In the genomic region with DNA sequence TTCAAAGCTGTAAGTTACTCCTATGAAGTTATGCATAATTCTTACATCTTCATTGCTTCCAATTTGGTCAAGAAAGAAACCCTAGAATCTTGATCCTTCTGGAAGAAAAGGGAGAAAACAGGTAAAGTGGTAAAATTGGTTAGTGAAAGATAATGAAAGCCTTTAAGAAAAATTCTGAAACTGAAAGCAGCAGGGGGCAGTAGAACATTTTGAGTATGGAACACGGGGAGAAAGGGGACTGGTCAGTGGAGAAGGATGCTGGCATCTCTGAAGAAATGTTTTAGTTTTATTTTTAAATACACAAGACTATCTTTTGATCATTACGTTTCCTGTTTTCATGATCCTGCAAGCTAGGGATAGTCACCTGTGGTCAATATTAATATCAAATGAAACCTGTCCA, we compare ENCODE assay signal across 14 cellular contexts. TPM values are rescaled to one million over a fixed set of nuclear protein-coding genes. Genes with fewer than 3 reads are reported as not detected.
DNase-seq lines count a peak whose midpoint lies in the region; ATAC-seq and TF ChIP-seq lines count a peak whose summit lies in the region.
"Had no signal": no experiment of that assay in that cellular context is flagged by ENCODE, and none has a peak within 500 bp of the region (broad histone marks: within the 10 kb centered on the region; RNA-seq: fewer than 3 reads in every experiment).

No MANE protein-coding gene starts in this region.

- 30 to 41% (median 32%) methylated on average over 2 of the region's 2 CpGs for WGBS in adrenal gland, 4 donors

- H3K4me3 ChIP-seq in NB4 (ENCODE audit: low read depth, low read length), result no peak overlapping the region
- H3K4me3 ChIP-seq in adrenal gland, result no peak overlapping the region
- H3K4me3 ChIP-seq in kidney epithelial cell (ENCODE audit: low read depth, low read length), result no peak overlapping the region
- H3K4me3 ChIP-seq: esophagus squamous epithelium had no signal

- H3K27me3 Mint-ChIP-seq in activated T-cell treated with anti-CD3 and anti-CD28 coated beads, Interleukin-2, amount 50 U/mL, for 24 hours, result no peaks in the 10 kb centered on the region
- H3K27me3 Mint-ChIP-seq: naive B cell had no signal

- H3K4me3 Mint-ChIP-seq in activated T-cell treated with anti-CD3 and anti-CD28 coated beads, Interleukin-2, amount 50 U/mL, for 24 hours, result no peak overlapping the region
- H3K4me3 Mint-ChIP-seq: naive B cell had no signal

- H3K27ac ChIP-seq in C4-2B (no peak overlapping the region), adrenal gland (no peak overlapping the region)
- H3K27ac ChIP-seq: esophagus squamous epithelium had no signal

- intact Hi-C loops in adrenal gland (cut with DNase I), result no loop called here

- H3K36me3 Mint-ChIP-seq in activated T-cell treated with anti-CD3 and anti-CD28 coated beads, Interleukin-2, amount 50 U/mL, for 24 hours (ENCODE audit: low read depth), result no peaks in the 10 kb centered on the region
- H3K36me3 Mint-ChIP-seq: naive B cell had no signal

- no peak for ATAC-seq in GM21737 (IDR thresholded peaks at IDR 0.05; ENCODE audit: unreplicated experiment)

- no peak for TF ChIP-seq POLR2A in NB4 (IDR thresholded peaks at IDR 0.05; ENCODE audit: extremely low read depth, insufficient read length)
- TF ChIP-seq POLR2A in adrenal gland (IDR thresholded peaks at IDR 0.05), result no peak

- no peaks in the 10 kb centered on the region for H3K4me1 ChIP-seq in adrenal gland (replicated peaks in 1 of 2)
- H3K4me1 ChIP-seq: esophagus squamous epithelium had no signal

- H3K4me1 Mint-ChIP-seq in activated T-cell treated with anti-CD3 and anti-CD28 coated beads, Interleukin-2, amount 50 U/mL, for 24 hours (ENCODE audit: low read depth), result no peaks in the 10 kb centered on the region
- H3K4me1 Mint-ChIP-seq: naive B cell had no signal

- TF ChIP-seq CTCF in C4-2B (conservative IDR thresholded peaks at IDR 0.05) (peak; percentile 22), NB4 (IDR thresholded peaks at IDR 0.05; ENCODE audit: low read depth, low read length) (no peak), adrenal gland (IDR thresholded peaks at IDR 0.05) (peak in 5 of 6 experiments; percentile 16 to 48 (median 38)), kidney epithelial cell (IDR thresholded peaks at IDR 0.05; ENCODE audit: insufficient read depth, low read length, poor library complexity, severe bottlenecking) (peak; percentile 36)

- H3K27me3 ChIP-seq in adrenal gland, result no peaks in the 10 kb centered on the region
- H3K27me3 ChIP-seq in kidney epithelial cell (ENCODE audit: control insufficient read depth, insufficient read depth, low read length), result no peaks in the 10 kb centered on the region
- H3K27me3 ChIP-seq: esophagus squamous epithelium had no signal

- no peaks in the 10 kb centered on the region for H3K9me3 ChIP-seq in adrenal gland (replicated peaks in 1 of 3)
- H3K9me3 ChIP-seq: esophagus squamous epithelium had no signal

- H3K9me3 Mint-ChIP-seq in activated T-cell treated with anti-CD3 and anti-CD28 coated beads, Interleukin-2, amount 50 U/mL, for 24 hours, result peaks cover 7% of the 10 kb centered on the region

- H3K27ac Mint-ChIP-seq in activated T-cell treated with anti-CD3 and anti-CD28 coated beads, Interleukin-2, amount 50 U/mL, for 24 hours, result no peak overlapping the region
- H3K27ac Mint-ChIP-seq: naive B cell had no signal

- H3K36me3 ChIP-seq in adrenal gland (replicated peaks in 1 of 2), result no peaks in the 10 kb centered on the region
- no peaks in the 10 kb centered on the region for H3K36me3 ChIP-seq in kidney epithelial cell (ENCODE audit: control insufficient read depth, insufficient read depth, low read length)
- H3K36me3 ChIP-seq: esophagus squamous epithelium had no signal

- DNase-seq in NB4 (ENCODE audit: low read depth) (peak; percentile 25), adrenal gland (peak in 2 of 7 donors; percentile 24 to 35), kidney epithelial cell (ENCODE audit: low read depth) (no peak), NOMO-1 treated with dmso at 0.1 percent for 144 hours (lab: John Stamatoyannopoulos, UW; ENCODE audit: unreplicated experiment) (no peak), iPS-NIHi7 (ENCODE audit: extremely low spot score) (no peak)
- no peak for DNase-seq in activated T-cell treated with anti-CD3 and anti-CD28 coated beads, Interleukin-2, amount 50 U/mL, for 24 hours
- DNase-seq: activated naive CD4-positive, alpha-beta T cell treated with Interleukin-2 at 50 U/mL for 16 hours; esophagus squamous epithelium; naive B cell; NCI-H345; stimulated activated CD4-positive, alpha-beta T cell treated with anti-CD3 and anti-CD28 coated beads, Interleukin-1b, Interleukin-23, amount 100 ng/mL, for 48 hours; T-helper 9 cell had no signal

RNA-seq across cellular contexts. Expression of a gene that starts 54.3 kb away (rescaled TPM):
- total RNA-seq in adrenal gland, result 10 to 100 TPM; 28.3 to 68.7 (median 53.2) TPM
- polyA plus RNA-seq in adrenal gland, result 10 to 100 TPM; 12.2 to 19.5 (median 12.9) TPM
- total RNA-seq in kidney epithelial cell, result 4.0 and 6.0 TPM in 2 replicates
